1 cellular context compared by ENCODE assay signal in the genomic region with DNA sequence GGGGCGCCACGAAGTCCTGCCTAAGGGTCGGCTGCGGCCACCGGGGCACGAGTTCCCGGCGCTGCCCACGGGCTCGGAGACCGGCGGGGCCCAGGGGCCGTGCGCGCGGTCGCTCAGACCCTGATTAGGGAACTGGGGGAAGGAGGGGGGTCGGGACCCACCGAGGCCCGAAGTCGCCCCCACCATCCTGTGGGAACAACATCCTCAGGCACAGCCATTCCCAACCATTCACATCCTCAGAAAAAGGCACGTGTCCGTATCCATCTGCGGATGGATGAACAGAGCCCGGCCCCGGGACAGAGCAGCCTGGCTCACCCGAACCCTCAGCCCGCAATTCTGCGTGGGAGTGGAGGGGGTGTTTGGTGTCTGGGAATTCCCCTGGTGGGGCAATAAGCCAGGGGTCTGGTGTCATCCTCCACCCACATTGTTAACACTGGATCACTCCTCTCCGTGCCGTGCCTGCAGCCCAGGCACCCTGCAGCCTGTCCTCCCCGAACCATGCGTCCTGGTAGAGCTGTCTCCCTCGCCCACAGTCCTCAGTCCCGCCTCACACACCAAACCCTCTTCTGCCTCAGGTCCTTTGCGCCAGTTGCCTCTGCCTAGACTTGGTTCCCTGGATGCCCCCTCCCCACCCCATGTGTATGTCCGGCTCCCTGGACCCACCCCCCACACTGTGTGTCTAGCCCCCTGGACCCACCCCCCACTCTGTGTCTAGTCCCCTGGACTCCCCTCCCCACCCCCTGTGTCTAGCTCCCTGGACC.
TF ChIP-seq lines count a peak whose summit lies in the region.

No MANE protein-coding gene starts in this region.

TF ChIP-seq in K562, 482 proteins besides CTCF, POLR2A, EP300 and RAD21 (continued from another document and continues in another):
- TF ChIP-seq RBM22 (IDR thresholded peaks at IDR 0.05; ENCODE audit: low read depth, low read length, poor library complexity, severe bottlenecking) (no peak), TBL1XR1 (IDR thresholded peaks at IDR 0.05; ENCODE audit: low read length in 2 of 2) (no peak), CBX5 (IDR thresholded peaks at IDR 0.05; ENCODE audit: borderline replicate concordance, low read depth) (no peak), HEY1 (CRISPR knock-in tag; IDR thresholded peaks at IDR 0.05; ENCODE audit: borderline replicate concordance) (no peak), TAF1 (IDR thresholded peaks at IDR 0.05; ENCODE audit: control insufficient read depth, extremely low read depth, insufficient read depth, low read length, severe bottlenecking) (no peak), HDGF (IDR thresholded peaks at IDR 0.05) (no peak), IRF2 (CRISPR knock-in tag; IDR thresholded peaks at IDR 0.05) (no peak), CTBP1 (IDR thresholded peaks at IDR 0.05; ENCODE audit: borderline replicate concordance) (no peak), HDAC1 (IDR thresholded peaks at IDR 0.05) (peak in 1 of 2 experiments; percentile 60; a peak in 1 of 4 replicates), ZNF507 (tag; conservative IDR thresholded peaks at IDR 0.05) (no peak), RCOR1 (IDR thresholded peaks at IDR 0.05; ENCODE audit: borderline replicate concordance in 1 of 2, low read depth in 2 of 2, low read length in 2 of 2) (no peak), BCLAF1 (IDR thresholded peaks at IDR 0.05; ENCODE audit: borderline replicate concordance in 1 of 2, control insufficient read depth in 1 of 2, low read depth in 2 of 2, low read length in 1 of 2) (no peak), MYC (IDR thresholded peaks at IDR 0.05; ENCODE audit: low read depth, low read length) (peak; percentile 60; the same call in 1 of the 2 replicates), MYC (CRISPR knock-in tag; IDR thresholded peaks at IDR 0.05; ENCODE audit: borderline replicate concordance, low read depth) (no peak), HIVEP1 (CRISPR knock-in tag; IDR thresholded peaks at IDR 0.05) (peak; percentile 16; the same call in 1 of the 2 replicates), CREM (IDR thresholded peaks at IDR 0.05; ENCODE audit: low read depth) (no peak), ZNF143 (CRISPR knock-in tag; IDR thresholded peaks at IDR 0.05) (no peak), PYGO2 (tag; IDR thresholded peaks at IDR 0.05) (no peak), IRF1 (CRISPR knock-in tag; IDR thresholded peaks at IDR 0.05; ENCODE audit: borderline replicate concordance) (no peak), DIDO1 (tag; IDR thresholded peaks at IDR 0.05; ENCODE audit: low read depth) (no peak), KLF13 (tag; IDR thresholded peaks at IDR 0.05; ENCODE audit: borderline replicate concordance, low read depth) (no peak), ELK3 (CRISPR knock-in tag; IDR thresholded peaks at IDR 0.05) (no peak), SLC30A9 (CRISPR knock-in tag; IDR thresholded peaks at IDR 0.05) (no peak), RFX7 (CRISPR knock-in tag; IDR thresholded peaks at IDR 0.05) (no peak), U2AF2 (optimal IDR thresholded peaks at IDR 0.05; ENCODE audit: low read depth, low read length) (no peak), MAX (CRISPR knock-in tag; IDR thresholded peaks at IDR 0.05) (peak; percentile 84), ZNF717 (CRISPR knock-in tag; IDR thresholded peaks at IDR 0.05) (no peak), CEBPB (tag; IDR thresholded peaks at IDR 0.05) (no peak), HMGN3 (IDR thresholded peaks at IDR 0.05; ENCODE audit: borderline replicate concordance, extremely low read depth, insufficient read length, low read depth, low read length) (no peak), TEAD2 (tag; IDR thresholded peaks at IDR 0.05) (no peak), ZNF707 (CRISPR knock-in tag; conservative IDR thresholded peaks at IDR 0.05) (no peak), THAP12 (CRISPR knock-in tag; IDR thresholded peaks at IDR 0.05) (no peak), ZNF764 (CRISPR knock-in tag; IDR thresholded peaks at IDR 0.05; ENCODE audit: low read depth) (no peak), KAT2B (IDR thresholded peaks at IDR 0.05; ENCODE audit: low read depth, low read length) (no peak), BHLHE40 (IDR thresholded peaks at IDR 0.05; ENCODE audit: low read length) (peak; percentile 39; the same call in 1 of the 2 replicates)
- TF ChIP-seq, protein P1, sequence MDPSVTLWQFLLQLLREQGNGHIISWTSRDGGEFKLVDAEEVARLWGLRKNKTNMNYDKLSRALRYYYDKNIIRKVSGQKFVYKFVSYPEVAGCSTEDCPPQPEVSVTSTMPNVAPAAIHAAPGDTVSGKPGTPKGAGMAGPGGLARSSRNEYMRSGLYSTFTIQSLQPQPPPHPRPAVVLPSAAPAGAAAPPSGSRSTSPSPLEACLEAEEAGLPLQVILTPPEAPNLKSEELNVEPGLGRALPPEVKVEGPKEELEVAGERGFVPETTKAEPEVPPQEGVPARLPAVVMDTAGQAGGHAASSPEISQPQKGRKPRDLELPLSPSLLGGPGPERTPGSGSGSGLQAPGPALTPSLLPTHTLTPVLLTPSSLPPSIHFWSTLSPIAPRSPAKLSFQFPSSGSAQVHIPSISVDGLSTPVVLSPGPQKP (CRISPR knock-in tag; IDR thresholded peaks at IDR 0.05): no peak
- TF ChIP-seq, protein P2, sequence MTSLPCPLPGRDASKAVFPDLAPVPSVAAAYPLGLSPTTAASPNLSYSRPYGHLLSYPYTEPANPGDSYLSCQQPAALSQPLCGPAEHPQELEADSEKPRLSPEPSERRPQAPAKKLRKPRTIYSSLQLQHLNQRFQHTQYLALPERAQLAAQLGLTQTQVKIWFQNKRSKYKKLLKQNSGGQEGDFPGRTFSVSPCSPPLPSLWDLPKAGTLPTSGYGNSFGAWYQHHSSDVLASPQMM (CRISPR knock-in tag; IDR thresholded peaks at IDR 0.05): no peak
- TF ChIP-seq, protein P3, sequence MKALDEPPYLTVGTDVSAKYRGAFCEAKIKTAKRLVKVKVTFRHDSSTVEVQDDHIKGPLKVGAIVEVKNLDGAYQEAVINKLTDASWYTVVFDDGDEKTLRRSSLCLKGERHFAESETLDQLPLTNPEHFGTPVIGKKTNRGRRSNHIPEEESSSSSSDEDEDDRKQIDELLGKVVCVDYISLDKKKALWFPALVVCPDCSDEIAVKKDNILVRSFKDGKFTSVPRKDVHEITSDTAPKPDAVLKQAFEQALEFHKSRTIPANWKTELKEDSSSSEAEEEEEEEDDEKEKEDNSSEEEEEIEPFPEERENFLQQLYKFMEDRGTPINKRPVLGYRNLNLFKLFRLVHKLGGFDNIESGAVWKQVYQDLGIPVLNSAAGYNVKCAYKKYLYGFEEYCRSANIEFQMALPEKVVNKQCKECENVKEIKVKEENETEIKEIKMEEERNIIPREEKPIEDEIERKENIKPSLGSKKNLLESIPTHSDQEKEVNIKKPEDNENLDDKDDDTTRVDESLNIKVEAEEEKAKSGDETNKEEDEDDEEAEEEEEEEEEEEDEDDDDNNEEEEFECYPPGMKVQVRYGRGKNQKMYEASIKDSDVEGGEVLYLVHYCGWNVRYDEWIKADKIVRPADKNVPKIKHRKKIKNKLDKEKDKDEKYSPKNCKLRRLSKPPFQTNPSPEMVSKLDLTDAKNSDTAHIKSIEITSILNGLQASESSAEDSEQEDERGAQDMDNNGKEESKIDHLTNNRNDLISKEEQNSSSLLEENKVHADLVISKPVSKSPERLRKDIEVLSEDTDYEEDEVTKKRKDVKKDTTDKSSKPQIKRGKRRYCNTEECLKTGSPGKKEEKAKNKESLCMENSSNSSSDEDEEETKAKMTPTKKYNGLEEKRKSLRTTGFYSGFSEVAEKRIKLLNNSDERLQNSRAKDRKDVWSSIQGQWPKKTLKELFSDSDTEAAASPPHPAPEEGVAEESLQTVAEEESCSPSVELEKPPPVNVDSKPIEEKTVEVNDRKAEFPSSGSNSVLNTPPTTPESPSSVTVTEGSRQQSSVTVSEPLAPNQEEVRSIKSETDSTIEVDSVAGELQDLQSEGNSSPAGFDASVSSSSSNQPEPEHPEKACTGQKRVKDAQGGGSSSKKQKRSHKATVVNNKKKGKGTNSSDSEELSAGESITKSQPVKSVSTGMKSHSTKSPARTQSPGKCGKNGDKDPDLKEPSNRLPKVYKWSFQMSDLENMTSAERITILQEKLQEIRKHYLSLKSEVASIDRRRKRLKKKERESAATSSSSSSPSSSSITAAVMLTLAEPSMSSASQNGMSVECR (CRISPR knock-in tag; IDR thresholded peaks at IDR 0.05): no peak
- TF ChIP-seq, protein P4, sequence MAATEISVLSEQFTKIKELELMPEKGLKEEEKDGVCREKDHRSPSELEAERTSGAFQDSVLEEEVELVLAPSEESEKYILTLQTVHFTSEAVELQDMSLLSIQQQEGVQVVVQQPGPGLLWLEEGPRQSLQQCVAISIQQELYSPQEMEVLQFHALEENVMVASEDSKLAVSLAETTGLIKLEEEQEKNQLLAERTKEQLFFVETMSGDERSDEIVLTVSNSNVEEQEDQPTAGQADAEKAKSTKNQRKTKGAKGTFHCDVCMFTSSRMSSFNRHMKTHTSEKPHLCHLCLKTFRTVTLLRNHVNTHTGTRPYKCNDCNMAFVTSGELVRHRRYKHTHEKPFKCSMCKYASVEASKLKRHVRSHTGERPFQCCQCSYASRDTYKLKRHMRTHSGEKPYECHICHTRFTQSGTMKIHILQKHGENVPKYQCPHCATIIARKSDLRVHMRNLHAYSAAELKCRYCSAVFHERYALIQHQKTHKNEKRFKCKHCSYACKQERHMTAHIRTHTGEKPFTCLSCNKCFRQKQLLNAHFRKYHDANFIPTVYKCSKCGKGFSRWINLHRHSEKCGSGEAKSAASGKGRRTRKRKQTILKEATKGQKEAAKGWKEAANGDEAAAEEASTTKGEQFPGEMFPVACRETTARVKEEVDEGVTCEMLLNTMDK (IDR thresholded peaks at IDR 0.05; ENCODE audit: borderline replicate concordance, insufficient read depth, low read depth, low read length, poor library complexity, severe bottlenecking): no peak
